In genomic region chr6:150037526-150038201, GRCh38 we compare ENCODE assay signal across 12 cellular contexts. TPM values are rescaled to one million over a fixed set of nuclear protein-coding genes. Genes with fewer than 3 reads are reported as not detected.
A peak's percentile ranks its signal among the peaks of the same experiment; 100 is the strongest.
DNase-seq lines count a peak whose midpoint lies in the region; ATAC-seq and TF ChIP-seq lines count a peak whose summit lies in the region.
"Had no signal": no experiment of that assay in that cellular context is flagged by ENCODE, and none has a peak within 500 bp of the region (broad histone marks: within the 10 kb centered on the region; RNA-seq: fewer than 3 reads in every experiment).

No MANE protein-coding gene starts in this region.

- no peak overlapping the region for H3K9ac ChIP-seq in iPS-15b (ENCODE audit: low read depth, low read length)

- H3K36me3 ChIP-seq in GM23338 (ENCODE audit: insufficient read depth) (no peaks in the 10 kb centered on the region), iPS-15b (ENCODE audit: control insufficient read depth, insufficient read depth, low read length) (no peaks in the 10 kb centered on the region)

- H4K20me1 ChIP-seq in GM23338 (replicated peaks; ENCODE audit: insufficient read depth), result no peaks in the 10 kb centered on the region

- H2AFZ ChIP-seq in GM23338, result peak overlapping the region; percentile 94

- H3K4me2 ChIP-seq in GM23338, result peak overlapping the region; percentile 92

- no peaks in the 10 kb centered on the region; the same call in 2 of the 3 replicates for H3K36me3 Mint-ChIP-seq in GM23338 (ENCODE audit: low read depth)
- no peaks in the 10 kb centered on the region for H3K36me3 Mint-ChIP-seq in activated naive CD8-positive, alpha-beta T cell treated with anti-CD3 and anti-CD28 coated beads for 36 hours

- intact Hi-C loops in sciatic nerve (cut with DNase I), result no loop called here

- DNase-seq in GM23338 (ENCODE audit: low spot score) (no peak), sciatic nerve (ENCODE audit: low spot score) (no peak), T1000 (lab: John Stamatoyannopoulos, UW) (no peak), amniotic stem cell (lab: John Stamatoyannopoulos, UW) (no peak), NCI-H2081 treated with DMSO at 0.1 percent for 48 hours (lab: John Stamatoyannopoulos, UW) (no peak)
- DNase-seq in activated naive CD8-positive, alpha-beta T cell treated with anti-CD3 and anti-CD28 coated beads for 36 hours, result no peak
- DNase-seq in central memory CD4-positive, alpha-beta T cell, result no peak
- DNase-seq: activated gamma-delta T cell treated with Interleukin-2 at 50 U/mL for 16 hours, NCI-H1930, testis had no signal

- H3K9me3 ChIP-seq in iPS-15b (ENCODE audit: control insufficient read depth, insufficient read depth, low read length), result no peaks in the 10 kb centered on the region
- H3K9me3 ChIP-seq: testis had no signal

- no peaks in the 10 kb centered on the region for H3K79me2 ChIP-seq in GM23338 (replicated peaks; ENCODE audit: insufficient read depth)

- peak overlapping the region; percentile 64 for H3K4me3 ChIP-seq in GM23338
- peak overlapping the region; percentile 60 for H3K4me3 ChIP-seq in iPS-15b (ENCODE audit: low read depth, low read length)
- H3K4me3 ChIP-seq: testis had no signal

- H3K27me3 Mint-ChIP-seq in GM23338 (ENCODE audit: insufficient read depth, low read depth, poor library complexity), result peaks cover 62% of the 10 kb centered on the region
- peaks cover 95% of the 10 kb centered on the region for H3K27me3 Mint-ChIP-seq in activated naive CD8-positive, alpha-beta T cell treated with anti-CD3 and anti-CD28 coated beads for 36 hours

- no peak overlapping the region for H3K27ac ChIP-seq in GM23338 (ENCODE audit: low read depth)
- H3K27ac ChIP-seq: testis had no signal

- H3K4me1 Mint-ChIP-seq in GM23338, result peaks cover 10% of the 10 kb centered on the region
- peaks cover 11% of the 10 kb centered on the region for H3K4me1 Mint-ChIP-seq in activated naive CD8-positive, alpha-beta T cell treated with anti-CD3 and anti-CD28 coated beads for 36 hours

- no peaks in the 10 kb centered on the region for H3K9me2 ChIP-seq in GM23338 (ENCODE audit: insufficient read depth)

- peak overlapping the region; percentile 73 for H3K4me3 Mint-ChIP-seq in GM23338
- peak overlapping the region; percentile 51 for H3K4me3 Mint-ChIP-seq in activated naive CD8-positive, alpha-beta T cell treated with anti-CD3 and anti-CD28 coated beads for 36 hours

- no peaks in the 10 kb centered on the region; the same call in 2 of the 3 replicates for H3K9me3 Mint-ChIP-seq in GM23338
- no peaks in the 10 kb centered on the region for H3K9me3 Mint-ChIP-seq in activated naive CD8-positive, alpha-beta T cell treated with anti-CD3 and anti-CD28 coated beads for 36 hours

- H3F3A ChIP-seq in GM23338 (replicated peaks; ENCODE audit: low read depth), result no peaks in the 10 kb centered on the region

- H3K27me3 ChIP-seq in GM23338 (ENCODE audit: insufficient read depth) (peaks cover 92% of the 10 kb centered on the region), iPS-15b (ENCODE audit: control insufficient read depth, insufficient read depth, low read length) (peaks cover 96% of the 10 kb centered on the region)
- H3K27me3 ChIP-seq: testis had no signal

- H3K27ac Mint-ChIP-seq in GM23338, result no peak overlapping the region
- H3K27ac Mint-ChIP-seq in activated naive CD8-positive, alpha-beta T cell treated with anti-CD3 and anti-CD28 coated beads for 36 hours, result no peak overlapping the region

- H3K4me1 ChIP-seq in GM23338 (ENCODE audit: insufficient read depth) (peaks cover 9% of the 10 kb centered on the region; the same call in 1 of the 2 replicates), iPS-15b (ENCODE audit: control insufficient read depth, insufficient read depth, low read length) (no peaks in the 10 kb centered on the region)
- H3K4me1 ChIP-seq: testis had no signal

- ATAC-seq in GM23338 (peak; percentile 74), sciatic nerve (peak; percentile 44)

- TF ChIP-seq CTCF in GM23338 (conservative IDR thresholded peaks at IDR 0.05; ENCODE audit: low read depth in 2 of 2), result no peak

TF ChIP-seq in GM23338, 12 proteins besides CTCF, POLR2A, EP300 and RAD21 (continues in another document):
- TF ChIP-seq EZH2phosphoT487 (IDR thresholded peaks at IDR 0.05; ENCODE audit: unreplicated experiment) (peak; percentile 91), ZNF462 (CRISPR knock-in tag; IDR thresholded peaks at IDR 0.05) (no peak), EZH2 (IDR thresholded peaks at IDR 0.05; ENCODE audit: low read depth, unreplicated experiment) (peak; percentile 94)

RNA-seq across cellular contexts. Expression of gene RAET1L, which starts 12.3 kb away (rescaled TPM):
- not detected in 2 replicates for total RNA-seq in GM23338 (2014; rRNA removed; shearing (Covaris generic))
- not detected in 2 replicates for polyA plus RNA-seq in GM23338 (2016; fragmentation: Nextera tagmentation; extraction: Ambion mirVana)
- total RNA-seq in activated naive CD8-positive, alpha-beta T cell treated with anti-CD3 and anti-CD28 coated beads for 36 hours, result not detected
- total RNA-seq in sciatic nerve, result not detected
- total RNA-seq: glomerular endothelial cell had no signal

RNA-seq across cellular contexts. Expression of gene ULBP3, which starts 31.3 kb away (rescaled TPM):
- total RNA-seq in GM23338 (2014; rRNA removed; shearing (Covaris generic)), result 3.3 and 4.2 TPM in 2 replicates
- polyA plus RNA-seq in GM23338 (2016; fragmentation: Nextera tagmentation; extraction: Ambion mirVana), result 0.56 and 0.60 TPM in 2 replicates
- total RNA-seq in activated naive CD8-positive, alpha-beta T cell treated with anti-CD3 and anti-CD28 coated beads for 36 hours, result 1 to 10 TPM in 1 of 2 experiments, under 1 TPM in 1; 0.68 to 1.1 TPM
- 2.9 TPM for total RNA-seq in sciatic nerve
